Comparison of ENCODE assay signal across 20 cellular contexts in the genomic region with DNA sequence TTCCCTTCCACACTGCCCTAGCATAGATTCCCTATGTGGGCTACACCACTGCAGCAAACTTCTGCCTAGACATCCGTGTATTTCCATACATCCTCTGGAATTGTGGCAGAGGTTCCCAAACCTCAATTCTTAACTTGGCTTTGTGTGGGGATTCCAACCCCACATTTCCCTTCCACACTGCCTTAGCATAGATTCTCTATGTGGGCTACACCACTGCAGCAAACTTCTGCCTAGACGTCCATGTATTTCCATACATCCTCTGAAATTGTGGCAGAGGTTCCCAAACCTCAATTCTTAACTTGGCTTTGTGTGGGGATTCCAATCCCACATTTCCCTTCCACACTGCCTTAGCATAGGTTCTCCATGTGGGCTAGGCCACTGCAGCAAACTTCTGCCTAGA. TPM values are rescaled to one million over a fixed set of nuclear protein-coding genes. Genes with fewer than 3 reads are reported as not detected.
"Had no signal": no experiment of that assay in that cellular context is flagged by ENCODE, and none has a peak within 500 bp of the region (broad histone marks: within the 10 kb centered on the region; RNA-seq: fewer than 3 reads in every experiment).

No MANE protein-coding gene starts in this region.

- ATAC-seq: heart left ventricle; mucosa of descending colon; naive thymus-derived CD8-positive, alpha-beta T cell had no signal

- H3K4me3 Mint-ChIP-seq: naive thymus-derived CD8-positive, alpha-beta T cell; type B pancreatic cell had no signal

- FAIRE-seq: frontal cortex, islet of Langerhans, small intestine had no signal

- H3K27me3 Mint-ChIP-seq: naive thymus-derived CD8-positive, alpha-beta T cell; type B pancreatic cell had no signal

- H3K4me3 ChIP-seq: colonic mucosa, heart left ventricle, mucosa of descending colon, right atrium auricular region, suprapubic skin, thyroid gland, uterus had no signal

- H3K27me3 ChIP-seq: colonic mucosa, heart left ventricle, right atrium auricular region, suprapubic skin, thyroid gland, uterus had no signal

- H3K9me3 ChIP-seq: thyroid gland had no signal

- H3K27ac ChIP-seq: colonic mucosa, heart left ventricle, right atrium auricular region, suprapubic skin, thyroid gland, uterus had no signal

- H3K4me1 ChIP-seq: colonic mucosa, heart left ventricle, right atrium auricular region, suprapubic skin, thyroid gland, uterus had no signal

- DNase-seq: colonic mucosa; dermis blood vessel endothelial cell; heart left ventricle; hippocampal formation; kidney glomerular epithelial cell; mammary epithelial cell; mucosa of descending colon; naive thymus-derived CD8-positive, alpha-beta T cell; posterior cingulate gyrus; small intestine; stimulated activated CD4-positive, alpha-beta T cell treated with anti-CD3 and anti-CD28 coated beads, Interleukin-12 subunit alpha, Interleukin-12 subunit beta, amount 100 ng/mL, for 4 hours; stimulated activated naive CD4-positive, alpha-beta T cell; thyroid gland; uterus had no signal

- H3K27ac Mint-ChIP-seq: type B pancreatic cell had no signal

- H3K36me3 ChIP-seq: colonic mucosa, heart left ventricle, right atrium auricular region, suprapubic skin, thyroid gland, uterus had no signal

RNA-seq across cellular contexts. Expression of a gene that starts 39.4 kb away (rescaled TPM):
- total RNA-seq: lower leg skin; naive thymus-derived CD8-positive, alpha-beta T cell had no signal
- polyA plus RNA-seq: heart left ventricle; naive thymus-derived CD8-positive, alpha-beta T cell had no signal
